ENCODE assay signal across 9 cellular contexts in the genomic region with DNA sequence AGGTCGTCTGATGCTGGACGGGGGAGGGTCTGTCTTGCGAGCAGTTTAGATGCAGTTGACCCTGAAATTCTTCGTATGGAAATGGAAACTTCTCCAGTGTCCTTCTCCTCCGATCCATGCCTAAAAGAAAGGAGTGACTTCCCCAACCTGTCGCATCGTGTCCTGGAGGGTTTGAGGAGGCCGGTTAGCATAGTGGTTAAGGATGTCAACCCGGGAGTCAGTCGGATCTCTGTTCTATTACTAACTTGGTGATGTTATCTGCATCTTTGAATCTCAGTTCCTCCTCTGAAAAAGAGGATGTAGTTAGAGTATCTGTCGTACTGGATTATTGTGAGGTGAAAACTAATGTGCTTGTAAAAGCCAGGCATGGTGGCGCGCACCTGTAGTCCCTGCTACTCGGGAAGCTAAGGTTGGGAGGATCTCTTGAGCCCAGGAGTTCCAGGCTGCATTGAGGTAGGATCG. TPM values are rescaled to one million over a fixed set of nuclear protein-coding genes. Genes with fewer than 3 reads are reported as not detected.
DNase-seq lines count a peak whose midpoint lies in the region; ATAC-seq and TF ChIP-seq lines count a peak whose summit lies in the region.
"Had no signal": no experiment of that assay in that cellular context is flagged by ENCODE, and none has a peak within 500 bp of the region (broad histone marks: within the 10 kb centered on the region; RNA-seq: fewer than 3 reads in every experiment).

No MANE protein-coding gene starts in this region.

- H3K4me3 Mint-ChIP-seq in activated CD8-positive, alpha-beta T cell treated with anti-CD3 and anti-CD28 coated beads for 36 hours: peak overlapping the region; percentile 19
- no peak overlapping the region for H3K4me3 Mint-ChIP-seq in activated CD8-positive, alpha-beta T cell treated with anti-CD3 and anti-CD28 coated beads, Interleukin-2, amount 10 ng/mL, durations not matched to agents 7 days and 5 days
- H3K4me3 Mint-ChIP-seq in activated T-helper 2 cell treated with anti-CD3 and anti-CD28 coated beads, Interferon-gamma antibody, Interleukin-2, Interleukin-4, amounts not matched to agents 10 μg/mL and 5 μg/mL and 100 μg/mL, durations not matched to agents 14 hours and 24 hours and 36 hours (ENCODE audit: low read depth): peak overlapping the region; percentile 70
- peak overlapping the region; percentile 79 to 87 for H3K4me3 Mint-ChIP-seq in stimulated activated naive CD8-positive, alpha-beta T cell treated with anti-CD3 and anti-CD28 coated beads, Interleukin-15, amount 100 ng/mL, for 72 hours

- POLR2A ChIA-PET in activated CD8-positive, alpha-beta T cell treated with anti-CD3 and anti-CD28 coated beads for 36 hours (lab: Charles Lee): no interaction called here
- POLR2A ChIA-PET in activated CD8-positive, alpha-beta T cell treated with anti-CD3 and anti-CD28 coated beads, Interleukin-2, amount 10 ng/mL, durations not matched to agents 7 days and 5 days (lab: Charles Lee): no interaction called here

- peaks cover 41% of the 10 kb centered on the region for H3K27me3 Mint-ChIP-seq in activated CD8-positive, alpha-beta T cell treated with anti-CD3 and anti-CD28 coated beads for 36 hours
- peaks cover 48% of the 10 kb centered on the region for H3K27me3 Mint-ChIP-seq in activated CD8-positive, alpha-beta T cell treated with anti-CD3 and anti-CD28 coated beads, Interleukin-2, amount 10 ng/mL, durations not matched to agents 7 days and 5 days (ENCODE audit: low read depth)
- H3K27me3 Mint-ChIP-seq in activated T-helper 2 cell treated with anti-CD3 and anti-CD28 coated beads, Interferon-gamma antibody, Interleukin-2, Interleukin-4, amounts not matched to agents 10 μg/mL and 5 μg/mL and 100 μg/mL, durations not matched to agents 14 hours and 24 hours and 36 hours (ENCODE audit: low read depth): peaks cover 45% of the 10 kb centered on the region
- peaks cover 66% of the 10 kb centered on the region for H3K27me3 Mint-ChIP-seq in stimulated activated naive CD8-positive, alpha-beta T cell treated with anti-CD3 and anti-CD28 coated beads, Interleukin-15, amount 100 ng/mL, for 72 hours

- no peaks in the 10 kb centered on the region for H3K9me3 Mint-ChIP-seq in activated CD8-positive, alpha-beta T cell treated with anti-CD3 and anti-CD28 coated beads for 36 hours
- no peaks in the 10 kb centered on the region for H3K9me3 Mint-ChIP-seq in activated CD8-positive, alpha-beta T cell treated with anti-CD3 and anti-CD28 coated beads, Interleukin-2, amount 10 ng/mL, durations not matched to agents 7 days and 5 days (ENCODE audit: insufficient read depth)
- H3K9me3 Mint-ChIP-seq in activated T-helper 2 cell treated with anti-CD3 and anti-CD28 coated beads, Interferon-gamma antibody, Interleukin-2, Interleukin-4, amounts not matched to agents 10 μg/mL and 5 μg/mL and 100 μg/mL, durations not matched to agents 14 hours and 24 hours and 36 hours: no peaks in the 10 kb centered on the region
- H3K9me3 Mint-ChIP-seq in stimulated activated naive CD8-positive, alpha-beta T cell treated with anti-CD3 and anti-CD28 coated beads, Interleukin-15, amount 100 ng/mL, for 72 hours: no peaks in the 10 kb centered on the region

- no peak for DNase-seq in activated CD8-positive, alpha-beta T cell treated with anti-CD3 and anti-CD28 coated beads for 36 hours
- no peak for DNase-seq in activated CD8-positive, alpha-beta T cell treated with anti-CD3 and anti-CD28 coated beads, Interleukin-2, amount 10 ng/mL, durations not matched to agents 7 days and 5 days
- DNase-seq in activated T-helper 2 cell treated with anti-CD3 and anti-CD28 coated beads, Interferon-gamma antibody, Interleukin-2, Interleukin-4, amounts not matched to agents 10 μg/mL and 5 μg/mL and 100 μg/mL, durations not matched to agents 14 hours and 24 hours and 36 hours (ENCODE audit: low spot score): no peak
- no peak for DNase-seq in stimulated activated naive CD8-positive, alpha-beta T cell treated with anti-CD3 and anti-CD28 coated beads, Interleukin-15, amount 100 ng/mL, for 72 hours
- DNase-seq in NCI-H146 (lab: John Stamatoyannopoulos, UW): no peak
- no peak for DNase-seq in foreskin melanocyte

- intact Hi-C loops in activated CD8-positive, alpha-beta T cell treated with anti-CD3 and anti-CD28 coated beads for 36 hours (cut with micrococcal nuclease): no loop called here
- intact Hi-C loops in activated T-helper 2 cell treated with anti-CD3 and anti-CD28 coated beads, Interferon-gamma antibody, Interleukin-2, Interleukin-4, amounts not matched to agents 10 μg/mL and 5 μg/mL and 100 μg/mL, durations not matched to agents 14 hours and 24 hours and 36 hours (cut with micrococcal nuclease): no loop called here

- H3K36me3 Mint-ChIP-seq in activated CD8-positive, alpha-beta T cell treated with anti-CD3 and anti-CD28 coated beads for 36 hours (ENCODE audit: low read depth): no peaks in the 10 kb centered on the region
- H3K36me3 Mint-ChIP-seq in activated CD8-positive, alpha-beta T cell treated with anti-CD3 and anti-CD28 coated beads, Interleukin-2, amount 10 ng/mL, durations not matched to agents 7 days and 5 days (ENCODE audit: low read depth): no peaks in the 10 kb centered on the region
- H3K36me3 Mint-ChIP-seq in activated T-helper 2 cell treated with anti-CD3 and anti-CD28 coated beads, Interferon-gamma antibody, Interleukin-2, Interleukin-4, amounts not matched to agents 10 μg/mL and 5 μg/mL and 100 μg/mL, durations not matched to agents 14 hours and 24 hours and 36 hours (ENCODE audit: low read depth): peaks cover 3% of the 10 kb centered on the region

- H3K4me3 ChIP-seq in iPS-18c (ENCODE audit: insufficient read depth, low read depth, low read length): peak overlapping the region; percentile 92
- H3K4me3 ChIP-seq: BLaER1 treated with 17β-estradiol and CSF1 and Interleukin-3, amounts not matched to agents 10 nM and 100 nM had no signal

- H3K27ac Mint-ChIP-seq in activated CD8-positive, alpha-beta T cell treated with anti-CD3 and anti-CD28 coated beads for 36 hours: no peak overlapping the region
- no peak overlapping the region for H3K27ac Mint-ChIP-seq in activated CD8-positive, alpha-beta T cell treated with anti-CD3 and anti-CD28 coated beads, Interleukin-2, amount 10 ng/mL, durations not matched to agents 7 days and 5 days
- H3K27ac Mint-ChIP-seq in activated T-helper 2 cell treated with anti-CD3 and anti-CD28 coated beads, Interferon-gamma antibody, Interleukin-2, Interleukin-4, amounts not matched to agents 10 μg/mL and 5 μg/mL and 100 μg/mL, durations not matched to agents 14 hours and 24 hours and 36 hours: no peak overlapping the region
- peak overlapping the region in 1 of 2 donors; percentile 27 for H3K27ac Mint-ChIP-seq in stimulated activated naive CD8-positive, alpha-beta T cell treated with anti-CD3 and anti-CD28 coated beads, Interleukin-15, amount 100 ng/mL, for 72 hours

- H3K9me3 ChIP-seq in iPS-18c (ENCODE audit: control insufficient read depth, insufficient read depth, low read length): no peaks in the 10 kb centered on the region

- ATAC-seq in activated CD8-positive, alpha-beta T cell treated with anti-CD3 and anti-CD28 coated beads for 36 hours: no peak
- no peak for ATAC-seq in activated CD8-positive, alpha-beta T cell treated with anti-CD3 and anti-CD28 coated beads, Interleukin-2, amount 10 ng/mL, durations not matched to agents 7 days and 5 days
- no peak for ATAC-seq in stimulated activated naive CD8-positive, alpha-beta T cell treated with anti-CD3 and anti-CD28 coated beads, Interleukin-15, amount 100 ng/mL, for 72 hours
- no peak for ATAC-seq in HG03045 (IDR thresholded peaks at IDR 0.05; ENCODE audit: unreplicated experiment)

- TF ChIP-seq CTCF in activated CD8-positive, alpha-beta T cell treated with anti-CD3 and anti-CD28 coated beads for 36 hours (IDR thresholded peaks at IDR 0.05): no peak

- CTCF ChIA-PET in activated CD8-positive, alpha-beta T cell treated with anti-CD3 and anti-CD28 coated beads for 36 hours (lab: Charles Lee): interaction anchor here (1.7 kb wide), 1 partner anchor 55 kb away, joined by 3 read pairs; no protein-coding TSS in a partner anchor
- CTCF ChIA-PET in activated CD8-positive, alpha-beta T cell treated with anti-CD3 and anti-CD28 coated beads, Interleukin-2, amount 10 ng/mL, durations not matched to agents 7 days and 5 days (lab: Charles Lee): interaction anchor here (0.7 kb wide), 1 partner anchor 239 kb away, joined by 3 read pairs; no protein-coding TSS in a partner anchor

- H3K4me1 Mint-ChIP-seq in activated CD8-positive, alpha-beta T cell treated with anti-CD3 and anti-CD28 coated beads for 36 hours (ENCODE audit: low read depth): peaks cover 12% of the 10 kb centered on the region
- peaks cover 13% of the 10 kb centered on the region for H3K4me1 Mint-ChIP-seq in activated CD8-positive, alpha-beta T cell treated with anti-CD3 and anti-CD28 coated beads, Interleukin-2, amount 10 ng/mL, durations not matched to agents 7 days and 5 days (ENCODE audit: low read depth)
- peaks cover 9% of the 10 kb centered on the region for H3K4me1 Mint-ChIP-seq in activated T-helper 2 cell treated with anti-CD3 and anti-CD28 coated beads, Interferon-gamma antibody, Interleukin-2, Interleukin-4, amounts not matched to agents 10 μg/mL and 5 μg/mL and 100 μg/mL, durations not matched to agents 14 hours and 24 hours and 36 hours (ENCODE audit: low read depth)
- H3K4me1 Mint-ChIP-seq in stimulated activated naive CD8-positive, alpha-beta T cell treated with anti-CD3 and anti-CD28 coated beads, Interleukin-15, amount 100 ng/mL, for 72 hours: peaks cover 18% of the 10 kb centered on the region

RNA-seq across cellular contexts. Expression of a gene that starts 0.7 kb away (rescaled TPM):
- total RNA-seq in activated CD8-positive, alpha-beta T cell treated with anti-CD3 and anti-CD28 coated beads for 36 hours: not detected
- total RNA-seq in activated CD8-positive, alpha-beta T cell treated with anti-CD3 and anti-CD28 coated beads, Interleukin-2, amount 10 ng/mL, durations not matched to agents 7 days and 5 days: not detected
- 0.02 TPM in 1 of 2 replicates, not detected in the other for total RNA-seq in activated T-helper 2 cell treated with anti-CD3 and anti-CD28 coated beads, Interferon-gamma antibody, Interleukin-2, Interleukin-4, amounts not matched to agents 10 μg/mL and 5 μg/mL and 100 μg/mL, durations not matched to agents 14 hours and 24 hours and 36 hours
